ENCODE assay signal across 8 cellular contexts in genomic region chr11:62705880-62706831, GRCh38. TPM values are rescaled to one million over a fixed set of nuclear protein-coding genes. Genes with fewer than 3 reads are reported as not detected.
DNase-seq lines count a peak whose midpoint lies in the region; ATAC-seq and TF ChIP-seq lines count a peak whose summit lies in the region.

No MANE protein-coding gene starts in this region.

- TF ChIP-seq CTCF in AG10803 (conservative IDR thresholded peaks at IDR 0.05; ENCODE audit: low read length) (no peak), coronary artery (IDR thresholded peaks at IDR 0.05) (no peak)

- no peaks in the 10 kb centered on the region for H3K27me3 Mint-ChIP-seq in activated CD4-positive, alpha-beta T cell treated with anti-CD3 and anti-CD28 coated beads, Interleukin-2, amount 10 ng/mL, durations not matched to agents 7 days and 5 days

- H3K9me3 Mint-ChIP-seq in activated CD4-positive, alpha-beta T cell treated with anti-CD3 and anti-CD28 coated beads, Interleukin-2, amount 10 ng/mL, durations not matched to agents 7 days and 5 days, result no peaks in the 10 kb centered on the region

- peak; percentile 65 for TF ChIP-seq POLR2A in GM19193 (IDR thresholded peaks at IDR 0.05; ENCODE audit: extremely low read depth, insufficient read depth, insufficient read length)

- peak overlapping the region; percentile 80 for H3K4me3 ChIP-seq in AG10803 (ENCODE audit: low read length)
- H3K4me3 ChIP-seq in coronary artery, result peak overlapping the region; percentile 86

- DNase-seq in AG10803 (ENCODE audit: low read depth), result peak; percentile 92
- peak; percentile 92 for DNase-seq in NCI-H526 treated with DMSO at 0.1 percent for 48 hours (lab: John Stamatoyannopoulos, UW)
- peak; percentile 94 for DNase-seq in activated CD4-positive, alpha-beta T cell treated with anti-CD3 and anti-CD28 coated beads, Interleukin-2, amount 10 ng/mL, durations not matched to agents 7 days and 5 days
- DNase-seq in coronary artery (ENCODE audit: low spot score), result peak; percentile 98
- DNase-seq in left lobe of liver (ENCODE audit: low spot score), result peak; percentile 96
- DNase-seq in stimulated activated CD4-positive, alpha-beta T cell treated with anti-CD3 and anti-CD28 coated beads, Interleukin-1b, Interleukin-23, amount 100 ng/mL, for 4 hours (ENCODE audit: low read depth in 2 of 2), result peak; percentile 92 to 94

- CTCF ChIA-PET in activated CD4-positive, alpha-beta T cell treated with anti-CD3 and anti-CD28 coated beads, Interleukin-2, amount 10 ng/mL, durations not matched to agents 7 days and 5 days (lab: Charles Lee), result interaction anchor here (0.7 to 3.1 kb wide), 17 partner anchors 9 to 311 kb away, joined by 3 to 15 read pairs (median 3); partner anchors contain the start of genes LBHD1, SLC3A2, TMEM179B and TUT1

- peak overlapping the region; percentile 81 for H3K27ac Mint-ChIP-seq in activated CD4-positive, alpha-beta T cell treated with anti-CD3 and anti-CD28 coated beads, Interleukin-2, amount 10 ng/mL, durations not matched to agents 7 days and 5 days

- peak overlapping the region; percentile 62 to 78 for H3K27ac ChIP-seq in coronary artery

- ATAC-seq in HG03520 (IDR thresholded peaks at IDR 0.05; ENCODE audit: unreplicated experiment) (peak; percentile 52), left lobe of liver (peak; percentile 84)

- H3K4me1 Mint-ChIP-seq in activated CD4-positive, alpha-beta T cell treated with anti-CD3 and anti-CD28 coated beads, Interleukin-2, amount 10 ng/mL, durations not matched to agents 7 days and 5 days, result peaks cover 49% of the 10 kb centered on the region

- H3K4me3 Mint-ChIP-seq in activated CD4-positive, alpha-beta T cell treated with anti-CD3 and anti-CD28 coated beads, Interleukin-2, amount 10 ng/mL, durations not matched to agents 7 days and 5 days, result peak overlapping the region; percentile 88

- H3K36me3 Mint-ChIP-seq in activated CD4-positive, alpha-beta T cell treated with anti-CD3 and anti-CD28 coated beads, Interleukin-2, amount 10 ng/mL, durations not matched to agents 7 days and 5 days (ENCODE audit: low read depth), result peaks cover 34% of the 10 kb centered on the region

- POLR2A ChIA-PET in activated CD4-positive, alpha-beta T cell treated with anti-CD3 and anti-CD28 coated beads, Interleukin-2, amount 10 ng/mL, durations not matched to agents 7 days and 5 days (lab: Charles Lee), result interaction anchor here (0.6 to 0.7 kb wide), 2 partner anchors 21 to 34 kb away, joined by 3 read pairs; partner anchors contain the start of genes HNRNPUL2 and LBHD1

RNA-seq across cellular contexts. Expression of gene BSCL2, which starts 1.1 kb away (rescaled TPM):
- 10 to 100 TPM; 28.3 to 41.0 TPM for total RNA-seq in activated CD4-positive, alpha-beta T cell treated with anti-CD3 and anti-CD28 coated beads, Interleukin-2, amount 10 ng/mL, durations not matched to agents 7 days and 5 days
- 35.1 TPM for total RNA-seq in left lobe of liver

RNA-seq across cellular contexts. Expression of gene GNG3, which starts 1.3 kb away (rescaled TPM):
- total RNA-seq in activated CD4-positive, alpha-beta T cell treated with anti-CD3 and anti-CD28 coated beads, Interleukin-2, amount 10 ng/mL, durations not matched to agents 7 days and 5 days, result not detected
- 0.20 TPM for total RNA-seq in left lobe of liver

RNA-seq across cellular contexts. Expression of gene LRRN4CL, which starts 16.8 kb away (rescaled TPM):
- under 1 TPM; 0.17 to 0.40 TPM for total RNA-seq in activated CD4-positive, alpha-beta T cell treated with anti-CD3 and anti-CD28 coated beads, Interleukin-2, amount 10 ng/mL, durations not matched to agents 7 days and 5 days
- not detected for total RNA-seq in left lobe of liver

RNA-seq across cellular contexts. Expression of gene HNRNPUL2, which starts 21.1 kb away (rescaled TPM):
- 10 to 100 TPM; 67.9 to 69.0 TPM for total RNA-seq in activated CD4-positive, alpha-beta T cell treated with anti-CD3 and anti-CD28 coated beads, Interleukin-2, amount 10 ng/mL, durations not matched to agents 7 days and 5 days
- total RNA-seq in left lobe of liver, result 13.7 TPM

RNA-seq across cellular contexts. Expression of gene TTC9C, which starts 22.1 kb away (rescaled TPM):
- total RNA-seq in activated CD4-positive, alpha-beta T cell treated with anti-CD3 and anti-CD28 coated beads, Interleukin-2, amount 10 ng/mL, durations not matched to agents 7 days and 5 days, result 10 to 100 TPM; 51.1 to 59.9 TPM
- 11.2 TPM for total RNA-seq in left lobe of liver

Comparison
In these comparisons a context has a peak if more than half of its experiments do, and no peak if none do; other contexts are left out.
1. Peak in every context shown above with its lines: DNase-seq, ATAC-seq, H3K4me3 ChIP-seq and H3K27ac ChIP-seq.